In the genomic region with DNA sequence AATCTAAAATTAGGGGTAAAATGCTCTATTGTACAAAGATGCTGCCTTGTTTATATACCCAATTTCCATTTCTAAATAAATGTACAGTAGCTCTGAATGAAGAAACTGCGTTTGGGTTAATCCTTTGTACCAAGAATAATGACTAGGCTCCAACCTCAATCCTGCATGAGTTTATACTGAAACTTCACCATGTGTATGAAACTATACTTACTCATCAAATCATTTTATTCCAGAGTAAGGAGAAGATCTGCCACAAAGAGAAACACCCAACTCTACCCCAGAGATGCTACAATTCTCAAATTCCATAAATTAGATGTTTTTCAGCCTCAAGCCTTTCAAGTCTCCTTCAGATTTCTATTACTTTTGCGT, we compare ENCODE assay signal across 26 cellular contexts. TPM values are rescaled to one million over a fixed set of nuclear protein-coding genes. Genes with fewer than 3 reads are reported as not detected.
DNase-seq lines count a peak whose midpoint lies in the region; ATAC-seq, FAIRE-seq and TF ChIP-seq lines count a peak whose summit lies in the region.
"Had no signal": no experiment of that assay in that cellular context is flagged by ENCODE, and none has a peak within 500 bp of the region (broad histone marks: within the 10 kb centered on the region; RNA-seq: fewer than 3 reads in every experiment).

No MANE protein-coding gene starts in this region.

- H3K4me2 ChIP-seq in PC-3 (ENCODE audit: low read length) = peak overlapping the region; percentile 83
- H3K4me2 ChIP-seq in endothelial cell of umbilical vein (ENCODE audit: insufficient read depth, low read length) = peak overlapping the region; percentile 73

- H3K4me1 ChIP-seq in PC-3 (ENCODE audit: insufficient read depth, low read length) (peaks cover 56% of the 10 kb centered on the region), endothelial cell of umbilical vein (ENCODE audit: control insufficient read depth, extremely low read depth, insufficient read depth, low read length) (peaks cover 66% of the 10 kb centered on the region), psoas muscle (peaks cover 40% of the 10 kb centered on the region), SJCRH30 (peaks cover 3% of the 10 kb centered on the region; the same call in 1 of the 2 replicates)
- H3K4me1 ChIP-seq: Caco-2, right lobe of liver had no signal

- no peaks in the 10 kb centered on the region for H3K9me2 ChIP-seq in PC-3 (replicated peaks; ENCODE audit: low read length)

- H3K9ac ChIP-seq in PC-3 (ENCODE audit: low read length) (peak overlapping the region; percentile 100), endothelial cell of umbilical vein (replicated peaks; ENCODE audit: extremely low read depth, insufficient read depth, low read length) (peak overlapping the region; percentile 95)

- H3F3A ChIP-seq in PC-3 (ENCODE audit: low read length, unreplicated experiment) = peaks cover 13% of the 10 kb centered on the region

- no peaks in the 10 kb centered on the region for H3K9me3 Mint-ChIP-seq in activated CD4-positive, alpha-beta T cell treated with anti-CD3 and anti-CD28 coated beads, Interleukin-2, amount 10 ng/mL, durations not matched to agents 7 days and 5 days
- H3K9me3 Mint-ChIP-seq: activated B cell treated with CpG ODN at 0.5 μM for 24 hours; activated naive CD8-positive, alpha-beta T cell treated with anti-CD3 and anti-CD28 coated beads for 36 hours; CD14-positive monocyte; effector memory CD8-positive, alpha-beta T cell; type B pancreatic cell had no signal

- no peaks in the 10 kb centered on the region for H3K9me1 ChIP-seq in endothelial cell of umbilical vein (replicated peaks; ENCODE audit: control insufficient read depth, extremely low read depth, insufficient read depth, low read length)

- no peak for FAIRE-seq in endothelial cell of umbilical vein (lab: Jason Lieb, UNC)
- FAIRE-seq: GM12892 had no signal

- no peak for TF ChIP-seq CTCF in AG04450 (IDR thresholded peaks at IDR 0.05; ENCODE audit: low read depth, low read length)
- no peak for TF ChIP-seq CTCF in PC-3 (conservative IDR thresholded peaks at IDR 0.05; ENCODE audit: low read depth, low read length)
- TF ChIP-seq CTCF in endothelial cell of umbilical vein (IDR thresholded peaks at IDR 0.05; ENCODE audit: extremely low read depth in 1 of 2, insufficient read depth in 1 of 2, low read depth in 1 of 2, low read length in 2 of 2) = no peak
- TF ChIP-seq CTCF in psoas muscle (IDR thresholded peaks at IDR 0.05) = no peak

- POLR2A ChIA-PET in AG04450 (lab: Yijun Ruan, JAX) (interaction anchor here (0.7 to 2.0 kb wide), 2 partner anchors 987 to 1681 kb away, joined by 3 to 12 read pairs; partner anchors contain the start of gene KLF6), PC-3 (lab: Charles Lee; ENCODE audit: unreplicated experiment) (interaction anchor here (0.5 to 0.7 kb wide), 2 partner anchors 42 to 655 kb away, joined by 3 read pairs; no protein-coding TSS in a partner anchor), endothelial cell of umbilical vein (lab: Charles Lee) (no interaction called here)
- POLR2A ChIA-PET in activated CD4-positive, alpha-beta T cell treated with anti-CD3 and anti-CD28 coated beads, Interleukin-2, amount 10 ng/mL, durations not matched to agents 7 days and 5 days (lab: Charles Lee) = no interaction called here

- no peaks in the 10 kb centered on the region for H3K36me3 ChIP-seq in PC-3 (ENCODE audit: low read depth, low read length)
- peaks cover 0 to 5% of the 10 kb centered on the region in 2 experiments for H3K36me3 ChIP-seq in endothelial cell of umbilical vein (ENCODE audit: control insufficient read depth in 2 of 2, extremely low read depth in 1 of 2, insufficient read depth in 2 of 2, low read length in 2 of 2)
- H3K36me3 ChIP-seq in psoas muscle (ENCODE audit: insufficient read depth in 1 of 2, low read depth in 1 of 2) = no peaks in the 10 kb centered on the region
- no peaks in the 10 kb centered on the region for H3K36me3 ChIP-seq in SJCRH30
- H3K36me3 ChIP-seq: right lobe of liver had no signal

- DNase-seq in AG04450 (ENCODE audit: low read depth, low spot score) (no peak), PC-3 (no peak), endothelial cell of umbilical vein (ENCODE audit: low read depth, low spot score) (no peak), psoas muscle (no peak), sciatic nerve (ENCODE audit: low spot score) (no peak), SJCRH30 (no peak)
- DNase-seq in activated CD4-positive, alpha-beta T cell treated with anti-CD3 and anti-CD28 coated beads, Interleukin-2, amount 10 ng/mL, durations not matched to agents 7 days and 5 days = no peak
- DNase-seq: activated B cell treated with CpG ODN at 0.5 μM for 24 hours; activated CD4-positive, alpha-beta T cell treated with anti-CD3 and anti-CD28 coated beads, Interleukin-2, amount 50 U/mL, for 1 hour; activated effector memory CD4-positive, alpha-beta T cell treated with anti-CD3 and anti-CD28 coated beads, Interleukin-2, amount 50 U/mL, for 16 hours; activated naive CD8-positive, alpha-beta T cell treated with anti-CD3 and anti-CD28 coated beads for 36 hours; activated T-cell treated with anti-CD3 and anti-CD28 coated beads, Interleukin-2, amount 50 U/mL, for 1 hour; aorta; Caco-2; cortex of kidney; effector memory CD8-positive, alpha-beta T cell; foreskin melanocyte; left cardiac atrium; NCI-H1694; right lobe of liver; stimulated activated CD4-positive, alpha-beta T cell treated with anti-CD3 and anti-CD28 coated beads, Interleukin-4, amount 100 ng/mL, for 4 hours had no signal

- WGBS in psoas muscle, 3 donors = 84 to 91% (median 87%) methylated on average over 2 of the region's 2 CpGs

- H3K27me3 Mint-ChIP-seq in activated CD4-positive, alpha-beta T cell treated with anti-CD3 and anti-CD28 coated beads, Interleukin-2, amount 10 ng/mL, durations not matched to agents 7 days and 5 days = peaks cover 32% of the 10 kb centered on the region
- H3K27me3 Mint-ChIP-seq: type B pancreatic cell had no signal

- BruUV-seq in PC-3 (replicated peaks; lab: Mats Ljungman, UMichigan) (no TSS peak), endothelial cell of umbilical vein (replicated peaks; lab: Mats Ljungman, UMichigan) (no TSS peak)

- H3K4me3 ChIP-seq in AG04450 (ENCODE audit: low read depth, low read length) = no peak overlapping the region
- H3K4me3 ChIP-seq in PC-3 (ENCODE audit: low read length) = no peak overlapping the region
- no peak overlapping the region for H3K4me3 ChIP-seq in endothelial cell of umbilical vein (replicated peaks in 1 of 3; ENCODE audit: insufficient read depth in 1 of 3, low read depth in 1 of 3, low read length in 3 of 3)
- H3K4me3 ChIP-seq in psoas muscle = no peak overlapping the region
- no peak overlapping the region for H3K4me3 ChIP-seq in SJCRH30
- H3K4me3 ChIP-seq: right lobe of liver had no signal

- TF ChIP-seq POLR2A in endothelial cell of umbilical vein (IDR thresholded peaks at IDR 0.05; ENCODE audit: low read depth, low read length) (no peak), GM18505 (IDR thresholded peaks at IDR 0.05; ENCODE audit: borderline replicate concordance, extremely low read depth, insufficient read depth, insufficient read length) (no peak)

- H3K27ac Mint-ChIP-seq in activated CD4-positive, alpha-beta T cell treated with anti-CD3 and anti-CD28 coated beads, Interleukin-2, amount 10 ng/mL, durations not matched to agents 7 days and 5 days = no peak overlapping the region
- H3K27ac Mint-ChIP-seq: activated B cell treated with CpG ODN at 0.5 μM for 24 hours; activated naive CD8-positive, alpha-beta T cell treated with anti-CD3 and anti-CD28 coated beads for 36 hours; effector memory CD8-positive, alpha-beta T cell; type B pancreatic cell had no signal

- no peaks in the 10 kb centered on the region for H3K27me3 ChIP-seq in AG04450 (ENCODE audit: control insufficient read depth, insufficient read depth, low read length)
- no peaks in the 10 kb centered on the region for H3K27me3 ChIP-seq in PC-3 (ENCODE audit: low read length)
- H3K27me3 ChIP-seq in endothelial cell of umbilical vein (ENCODE audit: control insufficient read depth in 2 of 2, insufficient read depth in 2 of 2, low read length in 2 of 2) = no peaks in the 10 kb centered on the region
- H3K27me3 ChIP-seq in psoas muscle (ENCODE audit: insufficient read depth in 3 of 3, low read length in 2 of 3) = no peaks in the 10 kb centered on the region
- no peaks in the 10 kb centered on the region for H3K27me3 ChIP-seq in SJCRH30

- CTCF ChIA-PET in AG04450 (lab: Charles Lee) (interaction anchor here (0.8 to 1.6 kb wide), 2 partner anchors 9 to 43 kb away, joined by 3 to 6 read pairs; no protein-coding TSS in a partner anchor), PC-3 (lab: Charles Lee) (interaction anchor here (0.5 to 1.0 kb wide), 3 partner anchors 43 to 1521 kb away, joined by 3 read pairs; no protein-coding TSS in a partner anchor), endothelial cell of umbilical vein (lab: Charles Lee) (interaction anchor here (1.1 to 3.4 kb wide), 5 partner anchors 9 to 78 kb away, joined by 4 to 39 read pairs (median 7); no protein-coding TSS in a partner anchor)
- CTCF ChIA-PET in activated CD4-positive, alpha-beta T cell treated with anti-CD3 and anti-CD28 coated beads, Interleukin-2, amount 10 ng/mL, durations not matched to agents 7 days and 5 days (lab: Charles Lee) = no interaction called here

- H4K20me1 ChIP-seq in PC-3 (ENCODE audit: low read length) = no peaks in the 10 kb centered on the region
- no peaks in the 10 kb centered on the region for H4K20me1 ChIP-seq in endothelial cell of umbilical vein (replicated peaks; ENCODE audit: control insufficient read depth, extremely low read depth, insufficient read depth, low read length)

- intact Hi-C loops in PC-3 (cut with micrococcal nuclease) = loop anchor here (5.0 kb wide), 2 partner anchors 580 to 1305 kb away; no protein-coding TSS in a partner anchor
- intact Hi-C loops in endothelial cell of umbilical vein (cut with micrococcal nuclease) = loop anchor here (10.0 kb wide), 1 partner anchor 1677 kb away; no protein-coding TSS in a partner anchor
- intact Hi-C loops in psoas muscle (cut with DNase I) = loop anchor here (2.0 to 5.0 kb wide), 2 partner anchors 1535 to 1569 kb away; no protein-coding TSS in a partner anchor
- intact Hi-C loops in sciatic nerve (cut with DNase I) = no loop called here

- H3K9me3 ChIP-seq in AG04450 (ENCODE audit: control insufficient read depth, insufficient read depth, low read length) (no peaks in the 10 kb centered on the region), PC-3 (ENCODE audit: low read length) (no peaks in the 10 kb centered on the region), endothelial cell of umbilical vein (replicated peaks; ENCODE audit: control insufficient read depth, insufficient read depth, low read length) (no peaks in the 10 kb centered on the region), psoas muscle (no peaks in the 10 kb centered on the region), SJCRH30 (replicated peaks) (no peaks in the 10 kb centered on the region)
- H3K9me3 ChIP-seq: Caco-2, right lobe of liver had no signal

- peak overlapping the region; percentile 97 for H3K27ac ChIP-seq in AG04450 (ENCODE audit: low read depth, low read length)
- H3K27ac ChIP-seq in PC-3 (ENCODE audit: low read length) = peak overlapping the region; percentile 100
- H3K27ac ChIP-seq in endothelial cell of umbilical vein (ENCODE audit: insufficient read depth, low read depth, low read length) = peak overlapping the region; percentile 100
- H3K27ac ChIP-seq in psoas muscle = peak overlapping the region; percentile 65
- no peak overlapping the region for H3K27ac ChIP-seq in SJCRH30
- H3K27ac ChIP-seq: right lobe of liver had no signal

- dilution Hi-C loops in endothelial cell of umbilical vein (cut with MboI; ENCODE audit: extremely low pct_ligation_motif_present, low sequenced_read_pairs) = no loop called here

- ATAC-seq in PC-3 (no peak), psoas muscle (no peak), GM18505 (IDR thresholded peaks at IDR 0.05; ENCODE audit: unreplicated experiment) (no peak), sciatic nerve (no peak)
- ATAC-seq: effector memory CD8-positive, alpha-beta T cell; esophagus mucosa; right lobe of liver had no signal

- H2AFZ ChIP-seq in PC-3 (ENCODE audit: low read length) (peak overlapping the region; percentile 51; the same call in 1 of the 2 replicates), endothelial cell of umbilical vein (ENCODE audit: low read depth, low read length) (no peak overlapping the region)

- H3K79me2 ChIP-seq in PC-3 (ENCODE audit: low read length) (no peaks in the 10 kb centered on the region), endothelial cell of umbilical vein (ENCODE audit: control insufficient read depth, insufficient read depth, low read length) (peaks cover 5% of the 10 kb centered on the region)

- no peak overlapping the region for H3K4me3 Mint-ChIP-seq in activated CD4-positive, alpha-beta T cell treated with anti-CD3 and anti-CD28 coated beads, Interleukin-2, amount 10 ng/mL, durations not matched to agents 7 days and 5 days
- H3K4me3 Mint-ChIP-seq: activated B cell treated with CpG ODN at 0.5 μM for 24 hours; activated naive CD8-positive, alpha-beta T cell treated with anti-CD3 and anti-CD28 coated beads for 36 hours; CD14-positive monocyte; effector memory CD8-positive, alpha-beta T cell; type B pancreatic cell had no signal

- no peaks in the 10 kb centered on the region for H3K36me3 Mint-ChIP-seq in activated CD4-positive, alpha-beta T cell treated with anti-CD3 and anti-CD28 coated beads, Interleukin-2, amount 10 ng/mL, durations not matched to agents 7 days and 5 days (ENCODE audit: low read depth)
- H3K36me3 Mint-ChIP-seq: activated naive CD8-positive, alpha-beta T cell treated with anti-CD3 and anti-CD28 coated beads for 36 hours; CD14-positive monocyte; type B pancreatic cell had no signal

- H3K4me1 Mint-ChIP-seq in activated CD4-positive, alpha-beta T cell treated with anti-CD3 and anti-CD28 coated beads, Interleukin-2, amount 10 ng/mL, durations not matched to agents 7 days and 5 days = no peaks in the 10 kb centered on the region
- H3K4me1 Mint-ChIP-seq: activated B cell treated with CpG ODN at 0.5 μM for 24 hours had no signal

RNA-seq across cellular contexts. Expression of gene AKR1E2, which starts 53.8 kb away (rescaled TPM):
- polyA plus RNA-seq in AG04450 (2011; rRNA removed) (1.3 and 1.4 TPM in 2 replicates), endothelial cell of umbilical vein (4.0 and 4.9 TPM in 2 replicates), psoas muscle (1 to 10 TPM in 1 of 3 donors, under 1 TPM in 2; 0.65 to 1.8 (median 0.73) TPM)
- 3.3 and 4.9 TPM in 2 replicates for polyA minus RNA-seq in AG04450 (2011; rRNA and poly(A)+ RNA removed)
- total RNA-seq in PC-3 (2014; rRNA removed) (0.36 TPM in 1 of 2 replicates, not detected in the other), endothelial cell of umbilical vein (5.8 and 8.2 TPM in 2 replicates), psoas muscle (1 to 10 TPM; 1.8 to 5.1 (median 3.4) TPM), sciatic nerve (25.1 TPM)
- polyA plus RNA-seq in endothelial cell of umbilical vein (2011; cell fraction: cytosol; rRNA removed) = 4.1 and 6.8 TPM in 2 replicates
- 11.0 and 15.6 TPM in 2 replicates for polyA plus RNA-seq in endothelial cell of umbilical vein (2011; cell fraction: nucleus; rRNA removed)
- 5.0 and 7.2 TPM in 2 replicates for polyA plus RNA-seq in endothelial cell of umbilical vein (2012)
- 17.1 and 21.8 TPM in 2 replicates for polyA minus RNA-seq in endothelial cell of umbilical vein
- polyA minus RNA-seq in endothelial cell of umbilical vein (2011; cell fraction: cytosol; rRNA and poly(A)+ RNA removed) = not detected
- 12.1 and 14.2 TPM in 2 replicates for polyA minus RNA-seq in endothelial cell of umbilical vein (2011; cell fraction: nucleus; rRNA and poly(A)+ RNA removed)
- total RNA-seq in activated CD4-positive, alpha-beta T cell treated with anti-CD3 and anti-CD28 coated beads, Interleukin-2, amount 10 ng/mL, durations not matched to agents 7 days and 5 days = 10 to 100 TPM; 11.2 to 13.8 TPM
- total RNA-seq in SJCRH30 (2014; rRNA removed; shearing (Covaris generic)) = not detected in 2 replicates

Comparison
In these comparisons a context has a peak if more than half of its experiments do, and no peak if none do; other contexts are left out.
1. POLR2A ChIA-PET loops: an anchor here in AG04450 (0.7 to 2.0 kb wide) and PC-3 (0.5 to 0.7 kb wide); none called in endothelial cell of umbilical vein and activated CD4-positive, alpha-beta T cell treated with anti-CD3 and anti-CD28 coated beads, Interleukin-2, amount 10 ng/mL, durations not matched to agents 7 days and 5 days.